Comparison of ENCODE assay signal across 8 cellular contexts in the genomic region with DNA sequence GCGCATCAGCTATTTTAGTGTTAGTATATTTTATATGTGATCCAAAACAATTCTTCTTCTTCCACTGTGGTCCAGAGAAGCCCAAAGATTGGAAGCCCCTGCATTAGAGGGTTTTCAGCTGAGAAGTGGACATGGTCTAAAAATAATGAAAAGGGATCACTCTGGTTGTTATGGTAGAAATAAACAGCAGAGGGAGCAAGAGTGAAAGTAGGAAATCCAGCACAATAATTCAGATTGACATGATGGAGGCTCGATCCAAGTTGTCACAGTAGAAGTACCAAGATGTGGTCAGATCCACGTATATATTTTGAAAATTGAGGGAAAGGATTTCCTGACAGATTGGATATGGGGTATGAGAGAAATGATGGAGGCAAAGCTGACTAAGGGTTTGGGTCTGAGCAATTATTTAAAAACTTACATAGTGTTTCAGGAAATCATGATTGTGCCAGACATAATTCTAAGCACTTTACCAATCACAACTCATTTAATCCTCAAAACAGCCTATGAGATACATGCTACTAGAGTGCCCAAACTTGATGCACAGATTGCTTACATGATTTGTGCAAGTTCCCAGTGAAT. TPM values are rescaled to one million over a fixed set of nuclear protein-coding genes. Genes with fewer than 3 reads are reported as not detected.
A peak's percentile ranks its signal among the peaks of the same experiment; 100 is the strongest.
DNase-seq lines count a peak whose midpoint lies in the region; ATAC-seq, FAIRE-seq and TF ChIP-seq lines count a peak whose summit lies in the region.

No MANE protein-coding gene starts in this region.

- H4K20me1 ChIP-seq in Karpas-422 (ENCODE audit: insufficient read depth, low read depth, low read length) (no peaks in the 10 kb centered on the region), keratinocyte (ENCODE audit: control insufficient read depth, extremely low read depth, insufficient read depth, low read length) (no peaks in the 10 kb centered on the region)

- DNase-seq in AG10803 (ENCODE audit: low read depth) (peak; percentile 20), Karpas-422 (peak; percentile 75), ascending aorta (ENCODE audit: low spot score in 2 of 2) (no peak), keratinocyte (ENCODE audit: low read depth, low spot score) (no peak), upper lobe of left lung (no peak), NK-92 (lab: John Stamatoyannopoulos, UW; ENCODE audit: unreplicated experiment) (no peak)

- no peak overlapping the region for H3K27ac ChIP-seq in Karpas-422 (ENCODE audit: low read length)
- H3K27ac ChIP-seq in ascending aorta: peak overlapping the region; percentile 88 to 92
- H3K27ac ChIP-seq in keratinocyte (ENCODE audit: control insufficient read depth, insufficient read depth, low read length): no peak overlapping the region
- no peak overlapping the region for H3K27ac ChIP-seq in upper lobe of left lung

- dilution Hi-C loops in keratinocyte (cut with MboI; ENCODE audit: extremely low pct_ligation_motif_present, low sequenced_read_pairs): loop anchor here (25.0 kb wide), 1 partner anchor 181 kb away; no protein-coding TSS in a partner anchor

- H3K9ac ChIP-seq in Karpas-422 (ENCODE audit: low read length) (no peak overlapping the region), keratinocyte (ENCODE audit: control insufficient read depth, extremely low read depth, insufficient read depth, low read length) (no peak overlapping the region)

- H3K79me2 ChIP-seq in Karpas-422 (ENCODE audit: low read length) (no peaks in the 10 kb centered on the region), keratinocyte (ENCODE audit: control insufficient read depth, insufficient read depth, low read length) (no peaks in the 10 kb centered on the region)

- FAIRE-seq in keratinocyte (lab: Jason Lieb, UNC): peak; percentile 78

- WGBS in upper lobe of left lung, 2 donors: 32 to 34% methylated on average over 3 of the region's 3 CpGs

- H3K4me1 ChIP-seq in Karpas-422 (ENCODE audit: low read length) (peaks cover 4% of the 10 kb centered on the region; the same call in 1 of the 2 replicates), ascending aorta (peaks cover 6 to 29% of the 10 kb centered on the region in 2 donors), keratinocyte (ENCODE audit: control insufficient read depth, extremely low read depth, insufficient read depth, low read length) (no peaks in the 10 kb centered on the region), upper lobe of left lung (peaks cover 0 to 7% (median 0%) of the 10 kb centered on the region in 4 donors)

- no peaks in the 10 kb centered on the region for H3K9me2 ChIP-seq in Karpas-422 (replicated peaks; ENCODE audit: insufficient read depth, low read length)

- TF ChIP-seq EP300 in upper lobe of left lung (IDR thresholded peaks at IDR 0.05): no peak

- H3K9me1 ChIP-seq in keratinocyte (ENCODE audit: control insufficient read depth, extremely low read depth, insufficient read depth, low read length): no peaks in the 10 kb centered on the region

- no peak for TF ChIP-seq POLR2A in upper lobe of left lung (IDR thresholded peaks at IDR 0.05)

- ATAC-seq in GM18868 (IDR thresholded peaks at IDR 0.05; ENCODE audit: unreplicated experiment): peak; percentile 61
- ATAC-seq in upper lobe of left lung (ENCODE audit: low FRiP score in 2 of 2): peak in 1 of 2 donors; percentile 58
- ATAC-seq in HG03439 (IDR thresholded peaks at IDR 0.05; ENCODE audit: unreplicated experiment): no peak

- H3K36me3 ChIP-seq in Karpas-422 (ENCODE audit: insufficient read depth, low read length) (no peaks in the 10 kb centered on the region), ascending aorta (no peaks in the 10 kb centered on the region), keratinocyte (ENCODE audit: control insufficient read depth in 2 of 2, extremely low read depth in 1 of 2, insufficient read depth in 2 of 2, low read length in 2 of 2) (no peaks in the 10 kb centered on the region), upper lobe of left lung (no peaks in the 10 kb centered on the region)

- intact Hi-C loops in ascending aorta (cut with DNase I): loop anchor here (2.0 kb wide), 1 partner anchor 18 kb away; the partner anchor contains the start of gene TMEM144

- no peak overlapping the region for H3K4me2 ChIP-seq in Karpas-422 (ENCODE audit: low read depth, low read length, poor library complexity, severe bottlenecking)
- no peak overlapping the region for H3K4me2 ChIP-seq in keratinocyte (ENCODE audit: control insufficient read depth, extremely low read depth, insufficient read depth, low read depth, low read length)

- H2AFZ ChIP-seq in Karpas-422 (ENCODE audit: low read length): no peak overlapping the region
- H2AFZ ChIP-seq in keratinocyte (ENCODE audit: control insufficient read depth, low read length): no peak overlapping the region

- H3K4me3 ChIP-seq in AG10803 (ENCODE audit: low read length): no peak overlapping the region
- H3K4me3 ChIP-seq in Karpas-422 (ENCODE audit: low read length): no peak overlapping the region
- H3K4me3 ChIP-seq in ascending aorta: no peak overlapping the region
- no peak overlapping the region for H3K4me3 ChIP-seq in keratinocyte (ENCODE audit: control insufficient read depth in 2 of 3, extremely low read depth in 1 of 3, insufficient read depth in 2 of 3, low read depth in 1 of 3, low read length in 3 of 3)
- no peak overlapping the region for H3K4me3 ChIP-seq in upper lobe of left lung

- TF ChIP-seq CTCF in AG10803 (conservative IDR thresholded peaks at IDR 0.05; ENCODE audit: low read length) (peak; percentile 64), ascending aorta (IDR thresholded peaks at IDR 0.05) (peak; percentile 51 to 65 (median 52)), keratinocyte (optimal IDR thresholded peaks at IDR 0.05 in 1 of 3, IDR thresholded peaks at IDR 0.05 in 1 of 3, conservative IDR thresholded peaks at IDR 0.05 in 1 of 3; ENCODE audit: extremely low read depth in 1 of 3, insufficient read depth in 2 of 3, low read length in 3 of 3) (peak; percentile 27 to 55 (median 42)), upper lobe of left lung (IDR thresholded peaks at IDR 0.05) (peak; percentile 27 to 63 (median 48))

- H3K27me3 ChIP-seq in Karpas-422 (ENCODE audit: low read length) (no peaks in the 10 kb centered on the region), ascending aorta (no peaks in the 10 kb centered on the region), keratinocyte (ENCODE audit: control insufficient read depth, extremely low read depth, insufficient read depth, low read length) (no peaks in the 10 kb centered on the region), upper lobe of left lung (no peaks in the 10 kb centered on the region)

- no peaks in the 10 kb centered on the region for H3K9me3 ChIP-seq in Karpas-422 (ENCODE audit: low read length)
- H3K9me3 ChIP-seq in ascending aorta: no peaks in the 10 kb centered on the region
- no peaks in the 10 kb centered on the region for H3K9me3 ChIP-seq in keratinocyte (ENCODE audit: control insufficient read depth, low read depth, low read length)
- H3K9me3 ChIP-seq in upper lobe of left lung: no peaks in the 10 kb centered on the region

RNA-seq across cellular contexts. Expression of gene TMEM144, which starts 17.0 kb away (rescaled TPM):
- total RNA-seq in Karpas-422 (2014; rRNA removed; shearing (Covaris generic); ENCODE audit: low replicate concordance): not detected in 2 replicates
- total RNA-seq in ascending aorta: 4.0 TPM
- polyA plus RNA-seq in keratinocyte: 2.8 to 4.0 TPM (median 3.3 TPM) in 3 replicates
- polyA plus RNA-seq in keratinocyte (2011; ENCODE audit: low read depth): 0.52 TPM
- 1.3 and 2.7 TPM in 2 replicates for polyA plus RNA-seq in keratinocyte (2011; cell fraction: cytosol; rRNA removed)
- 4.2 TPM in 2 replicates for polyA plus RNA-seq in keratinocyte (2011; cell fraction: nucleus; rRNA removed)
- 1.4 and 2.6 TPM in 2 replicates for polyA plus RNA-seq in keratinocyte (2012; ENCODE audit: low replicate concordance)
- 4.0 to 16.4 TPM (median 5.7 TPM) in 3 replicates for polyA minus RNA-seq in keratinocyte
- 3.6 TPM for polyA minus RNA-seq in keratinocyte (2011; cell fraction: cytosol; rRNA and poly(A)+ RNA removed)
- 8.1 and 17.6 TPM in 2 replicates for polyA minus RNA-seq in keratinocyte (2011; cell fraction: nucleus; rRNA and poly(A)+ RNA removed)
- 10 to 100 TPM in 5 of 6 donors, 1 to 10 TPM in 1; 8.6 to 16.7 (median 13.7) TPM for total RNA-seq in upper lobe of left lung

RNA-seq across cellular contexts. Expression of gene GASK1B, which starts 20.4 kb away (rescaled TPM):
- not detected in 2 replicates for total RNA-seq in Karpas-422 (2014; rRNA removed; shearing (Covaris generic); ENCODE audit: low replicate concordance)
- total RNA-seq in ascending aorta: 69.7 TPM
- 1.4 to 3.1 TPM (median 2.1 TPM) in 3 replicates for polyA plus RNA-seq in keratinocyte
- polyA plus RNA-seq in keratinocyte (2011; ENCODE audit: low read depth): 0.41 TPM
- 1.1 and 1.9 TPM in 2 replicates for polyA plus RNA-seq in keratinocyte (2011; cell fraction: cytosol; rRNA removed)
- 2.0 and 3.9 TPM in 2 replicates for polyA plus RNA-seq in keratinocyte (2011; cell fraction: nucleus; rRNA removed)
- polyA plus RNA-seq in keratinocyte (2012; ENCODE audit: low replicate concordance): 0.51 and 1.4 TPM in 2 replicates
- 1.1 to 7.3 TPM (median 4.4 TPM) in 3 replicates for polyA minus RNA-seq in keratinocyte
- 1.9 TPM for polyA minus RNA-seq in keratinocyte (2011; cell fraction: cytosol; rRNA and poly(A)+ RNA removed)
- polyA minus RNA-seq in keratinocyte (2011; cell fraction: nucleus; rRNA and poly(A)+ RNA removed): 3.5 and 6.3 TPM in 2 replicates
- total RNA-seq in upper lobe of left lung: 10 to 100 TPM; 12.6 to 35.8 (median 27.1) TPM

Comparison
In these comparisons a context has a peak if more than half of its experiments do, and no peak if none do; other contexts are left out.
1. DNase-seq: peak in AG10803 (single experiment) and Karpas-422 (single experiment); none in ascending aorta (0 of 2), keratinocyte (single experiment), upper lobe of left lung (0 of 2) and NK-92 (single experiment).
2. H3K27ac ChIP-seq: peak in ascending aorta (2 of 2); none in Karpas-422 (single experiment), keratinocyte (single experiment) and upper lobe of left lung (0 of 4).
3. RNA of gene GASK1B, which starts 20.4 kb away (total RNA-seq): 69.7 TPM in ascending aorta (single experiment) and 12.6 to 35.8 TPM in upper lobe of left lung; not detected in Karpas-422; every median in the first group is over 10 times any median in the second.
4. Peak in every context shown above with its lines, with median percentiles within 50 percentile points of each other: CTCF ChIP-seq.